ENCODE assay signal across 1 cellular context in genomic region chr20:33730946-33731692, GRCh38.
TF ChIP-seq lines count a peak whose summit lies in the region.

No MANE protein-coding gene starts in this region.

TF ChIP-seq in WTC11, 78 proteins besides CTCF, POLR2A, EP300 and RAD21 (continued from another document):
- TF ChIP-seq ERG (CRISPR knock-in tag; IDR thresholded peaks at IDR 0.05) = no peak
- TF ChIP-seq AFF4 (CRISPR knock-in tag; IDR thresholded peaks at IDR 0.05; ENCODE audit: borderline replicate concordance) = no peak
- TF ChIP-seq ZNF121 (CRISPR knock-in tag; IDR thresholded peaks at IDR 0.05) = peak; percentile 48; the same call in 1 of the 2 replicates
- TF ChIP-seq ZBTB21 (CRISPR knock-in tag; IDR thresholded peaks at IDR 0.05; ENCODE audit: borderline replicate concordance) = no peak
